ENCODE assay signal across 11 cellular contexts in the genomic region with DNA sequence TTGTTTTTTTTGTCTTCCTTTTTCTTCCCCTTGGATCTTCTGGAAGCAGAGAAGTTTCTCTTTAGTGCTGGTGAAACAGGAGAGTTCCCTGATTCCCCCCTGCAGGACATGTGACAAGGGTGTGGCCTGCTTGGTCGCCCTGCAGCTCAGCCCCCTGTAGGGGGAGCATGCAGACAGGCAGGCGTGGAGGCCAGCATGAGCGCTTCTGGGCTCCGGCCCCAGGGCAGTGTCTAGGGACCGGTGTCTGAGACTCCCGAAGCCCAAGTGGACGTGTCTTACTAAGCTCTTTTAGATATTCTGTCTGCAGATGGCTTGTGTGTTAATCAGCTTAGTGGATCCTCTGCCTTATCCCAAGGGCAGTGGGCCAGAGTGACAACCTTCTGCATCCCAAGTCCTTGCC. TPM values are rescaled to one million over a fixed set of nuclear protein-coding genes. Genes with fewer than 3 reads are reported as not detected.
A peak's percentile ranks its signal among the peaks of the same experiment; 100 is the strongest.
DNase-seq lines count a peak whose midpoint lies in the region; ATAC-seq and TF ChIP-seq lines count a peak whose summit lies in the region.
"Had no signal": no experiment of that assay in that cellular context is flagged by ENCODE, and none has a peak within 500 bp of the region (broad histone marks: within the 10 kb centered on the region; RNA-seq: fewer than 3 reads in every experiment).

No MANE protein-coding gene starts in this region.

- intact Hi-C loops in activated CD4-positive, alpha-beta T cell treated with anti-CD3 and anti-CD28 coated beads, Interleukin-2, amount 10 ng/mL, durations not matched to agents 24 days and 14 days (cut with micrococcal nuclease): no loop called here

- H3K4me1 Mint-ChIP-seq in naive thymus-derived CD8-positive, alpha-beta T cell: no peaks in the 10 kb centered on the region
- H3K4me1 Mint-ChIP-seq in activated CD4-positive, alpha-beta T cell treated with anti-CD3 and anti-CD28 coated beads, Interleukin-2, amount 10 ng/mL, durations not matched to agents 24 days and 14 days: no peaks in the 10 kb centered on the region

- in situ Hi-C loops in SK-MEL-5 (cut with HindIII; ENCODE audit: low pct_unique_long_range_greater_than_20kb, low sequenced_read_pairs): no loop called here

- peaks cover 2 to 29% (median 7%) of the 10 kb centered on the region in 5 donors for H3K27me3 Mint-ChIP-seq in naive thymus-derived CD8-positive, alpha-beta T cell
- H3K27me3 Mint-ChIP-seq in activated CD4-positive, alpha-beta T cell treated with anti-CD3 and anti-CD28 coated beads, Interleukin-2, amount 10 ng/mL, durations not matched to agents 24 days and 14 days: peaks cover 8% of the 10 kb centered on the region

- H3K9me3 Mint-ChIP-seq in naive thymus-derived CD8-positive, alpha-beta T cell: peaks cover 0 to 12% (median 0%) of the 10 kb centered on the region in 9 donors
- no peaks in the 10 kb centered on the region for H3K9me3 Mint-ChIP-seq in activated CD4-positive, alpha-beta T cell treated with anti-CD3 and anti-CD28 coated beads, Interleukin-2, amount 10 ng/mL, durations not matched to agents 24 days and 14 days

- no peak overlapping the region for H3K27ac Mint-ChIP-seq in naive thymus-derived CD8-positive, alpha-beta T cell
- H3K27ac Mint-ChIP-seq in activated CD4-positive, alpha-beta T cell treated with anti-CD3 and anti-CD28 coated beads, Interleukin-2, amount 10 ng/mL, durations not matched to agents 24 days and 14 days: no peak overlapping the region

- no peak for DNase-seq in GM12864 (ENCODE audit: low read depth)
- DNase-seq in HT-29 (ENCODE audit: low spot score): peak; percentile 19
- peak; percentile 55 for DNase-seq in SK-MEL-5 (ENCODE audit: low read depth, low spot score)
- DNase-seq in myocyte (ENCODE audit: low read depth): peak; percentile 18
- DNase-seq in activated T-cell treated with anti-CD3 and anti-CD28 coated beads, Interleukin-2, amount 50 U/mL, for 48 hours: no peak
- DNase-seq in naive thymus-derived CD8-positive, alpha-beta T cell: no peak
- DNase-seq in activated CD4-positive, alpha-beta T cell treated with anti-CD3 and anti-CD28 coated beads, Interleukin-2, amount 10 ng/mL, durations not matched to agents 24 days and 14 days: no peak
- DNase-seq: foreskin melanocyte, GDM1, NCI-H1417 had no signal

- no peak for ATAC-seq in naive thymus-derived CD8-positive, alpha-beta T cell

- POLR2A ChIA-PET in naive thymus-derived CD8-positive, alpha-beta T cell (lab: Charles Lee): no interaction called here

- H3K36me3 Mint-ChIP-seq in naive thymus-derived CD8-positive, alpha-beta T cell: no peaks in the 10 kb centered on the region
- H3K36me3 Mint-ChIP-seq in activated CD4-positive, alpha-beta T cell treated with anti-CD3 and anti-CD28 coated beads, Interleukin-2, amount 10 ng/mL, durations not matched to agents 24 days and 14 days (ENCODE audit: low read depth): no peaks in the 10 kb centered on the region

- no peak overlapping the region for H3K4me3 ChIP-seq in GM12864 (ENCODE audit: low read depth, low read length)

- peak; percentile 37 for TF ChIP-seq CTCF in GM12864 (IDR thresholded peaks at IDR 0.05; ENCODE audit: low read depth, low read length, missing control alignments)

- H3K4me3 Mint-ChIP-seq in naive thymus-derived CD8-positive, alpha-beta T cell: no peak overlapping the region
- H3K4me3 Mint-ChIP-seq in activated CD4-positive, alpha-beta T cell treated with anti-CD3 and anti-CD28 coated beads, Interleukin-2, amount 10 ng/mL, durations not matched to agents 24 days and 14 days: no peak overlapping the region

RNA-seq across cellular contexts. Expression of a gene that starts 26.1 kb away (rescaled TPM):
- not detected in 2 replicates for total RNA-seq in HT-29 (2014; rRNA removed; shearing (Covaris generic))
- not detected in 2 replicates for total RNA-seq in SK-MEL-5 (2014; rRNA removed; shearing (Covaris generic))
- polyA plus RNA-seq in SK-MEL-5 (2015; cell fraction: cytosol; rRNA removed): not detected in 2 replicates
- not detected in 2 replicates for polyA plus RNA-seq in SK-MEL-5 (2015; cell fraction: nucleus; rRNA removed)
- total RNA-seq in myocyte: not detected in 2 replicates
- polyA plus RNA-seq in myocyte (2012): not detected
- not detected for total RNA-seq in naive thymus-derived CD8-positive, alpha-beta T cell
- polyA plus RNA-seq in naive thymus-derived CD8-positive, alpha-beta T cell: not detected
- not detected in 2 replicates for total RNA-seq in activated CD4-positive, alpha-beta T cell treated with anti-CD3 and anti-CD28 coated beads, Interleukin-2, amount 10 ng/mL, durations not matched to agents 24 days and 14 days
- total RNA-seq: temporal lobe had no signal

Comparison
In these comparisons a context has a peak if more than half of its experiments do, and no peak if none do; other contexts are left out.
1. DNase-seq: peak in HT-29 (single experiment), SK-MEL-5 (single experiment) and myocyte (single experiment); none in GM12864 (single experiment), activated T-cell treated with anti-CD3 and anti-CD28 coated beads, Interleukin-2, amount 50 U/mL, for 48 hours (0 of 2), naive thymus-derived CD8-positive, alpha-beta T cell (0 of 10) and activated CD4-positive, alpha-beta T cell treated with anti-CD3 and anti-CD28 coated beads, Interleukin-2, amount 10 ng/mL, durations not matched to agents 24 days and 14 days (single experiment).